Comparison of ENCODE assay signal across 12 cellular contexts in genomic region chr15:40040293-40040635, GRCh38. TPM values are rescaled to one million over a fixed set of nuclear protein-coding genes. Genes with fewer than 3 reads are reported as not detected.
DNase-seq lines count a peak whose midpoint lies in the region; ATAC-seq and TF ChIP-seq lines count a peak whose summit lies in the region.
"Had no signal": no experiment of that assay in that cellular context is flagged by ENCODE, and none has a peak within 500 bp of the region (broad histone marks: within the 10 kb centered on the region; RNA-seq: fewer than 3 reads in every experiment).

No MANE protein-coding gene starts in this region.

- H4K20me1 ChIP-seq in BLaER1 (peaks cover 20% of the 10 kb centered on the region; the same call in 1 of the 2 replicates), H9 (ENCODE audit: control insufficient read depth, insufficient read depth, insufficient read length) (no peaks in the 10 kb centered on the region)

- H3K4me1 Mint-ChIP-seq in H9: peaks cover 30 to 31% of the 10 kb centered on the region in 2 experiments
- H3K4me1 Mint-ChIP-seq in activated naive CD8-positive, alpha-beta T cell treated with anti-CD3 and anti-CD28 coated beads, Interleukin-2, amount 10 ng/mL, durations not matched to agents 7 days and 5 days: peaks cover 44% of the 10 kb centered on the region
- peaks cover 37% of the 10 kb centered on the region for H3K4me1 Mint-ChIP-seq in mesothelial cell of epicardium

- H3K27me3 Mint-ChIP-seq in H9 (ENCODE audit: low read depth) (no peaks in the 10 kb centered on the region), mesothelial cell of epicardium (ENCODE audit: low read depth) (no peaks in the 10 kb centered on the region)
- no peaks in the 10 kb centered on the region for H3K27me3 Mint-ChIP-seq in activated naive CD8-positive, alpha-beta T cell treated with anti-CD3 and anti-CD28 coated beads, Interleukin-2, amount 10 ng/mL, durations not matched to agents 7 days and 5 days

- POLR2A ChIA-PET in activated naive CD8-positive, alpha-beta T cell treated with anti-CD3 and anti-CD28 coated beads, Interleukin-2, amount 10 ng/mL, durations not matched to agents 7 days and 5 days (lab: Charles Lee): interaction anchor here (0.6 to 2.2 kb wide), 9 partner anchors 8 to 1478 kb away, joined by 3 to 12 read pairs (median 4); no protein-coding TSS in a partner anchor

- H3K14ac ChIP-seq in H9 (ENCODE audit: insufficient read depth, low read length): no peak overlapping the region

- H3K36me3 Mint-ChIP-seq in H9 (ENCODE audit: insufficient read depth in 1 of 3, low read depth in 3 of 3) (peaks cover 13 to 31% (median 29%) of the 10 kb centered on the region in 3 experiments; a peak in 6 of 7 replicates), mesothelial cell of epicardium (peaks cover 12% of the 10 kb centered on the region)
- peaks cover 13% of the 10 kb centered on the region for H3K36me3 Mint-ChIP-seq in activated naive CD8-positive, alpha-beta T cell treated with anti-CD3 and anti-CD28 coated beads, Interleukin-2, amount 10 ng/mL, durations not matched to agents 7 days and 5 days

- H3K4me3 ChIP-seq in BLaER1: peak overlapping the region; percentile 99; the same call in 1 of the 2 replicates

- peak overlapping the region; percentile 28 to 50; a peak in 4 of 5 replicates for H3K4me3 Mint-ChIP-seq in H9
- H3K4me3 Mint-ChIP-seq in activated naive CD8-positive, alpha-beta T cell treated with anti-CD3 and anti-CD28 coated beads, Interleukin-2, amount 10 ng/mL, durations not matched to agents 7 days and 5 days: peak overlapping the region; percentile 76
- peak overlapping the region; percentile 53 for H3K4me3 Mint-ChIP-seq in mesothelial cell of epicardium

- 0 out of 2 replicates have a peak overlapping the region, but pooled peaks have one; percentile 8 for H3K9ac ChIP-seq in BLaER1
- H3K9ac ChIP-seq in H9 (ENCODE audit: extremely low read depth, insufficient read length, low read length): no peak overlapping the region

- no peak overlapping the region for H4K8ac ChIP-seq in H9 (replicated peaks; ENCODE audit: insufficient read length, low read depth, low read length)

- DNase-seq in H9 (no peak), mesothelial cell of epicardium (ENCODE audit: low spot score in 2 of 2, unreplicated experiment in 2 of 2) (no peak), ecto neural progenitor cell (ENCODE audit: low spot score) (no peak), midbrain (lab: John Stamatoyannopoulos, UW) (no peak), GM13976 (ENCODE audit: low spot score) (no peak)
- DNase-seq in activated naive CD8-positive, alpha-beta T cell treated with anti-CD3 and anti-CD28 coated beads, Interleukin-2, amount 10 ng/mL, durations not matched to agents 7 days and 5 days: no peak
- DNase-seq in activated effector memory CD4-positive, alpha-beta T cell treated with Interleukin-2 at 50 U/mL for 16 hours: no peak
- DNase-seq: left cardiac atrium, NCI-H1105, RPMI8226 had no signal

- no peak overlapping the region for H3K23ac ChIP-seq in H9 (ENCODE audit: insufficient read length, low read depth, low read length)

- no peak overlapping the region for H2BK15ac ChIP-seq in H9 (ENCODE audit: low read depth, low read length)

- no peaks in the 10 kb centered on the region for H3K9me3 Mint-ChIP-seq in H9
- no peaks in the 10 kb centered on the region for H3K9me3 Mint-ChIP-seq in activated naive CD8-positive, alpha-beta T cell treated with anti-CD3 and anti-CD28 coated beads, Interleukin-2, amount 10 ng/mL, durations not matched to agents 7 days and 5 days
- H3K9me3 Mint-ChIP-seq in mesothelial cell of epicardium: no peaks in the 10 kb centered on the region

- no peak overlapping the region for H3K4ac ChIP-seq in H9 (ENCODE audit: low read depth, low read length)

- H2AK5ac ChIP-seq in H9 (ENCODE audit: insufficient read length, low read length): no peak overlapping the region

- H3K4me2 ChIP-seq in BLaER1: peak overlapping the region; percentile 75
- H3K4me2 ChIP-seq in H9 (ENCODE audit: insufficient read depth, insufficient read length, low read length): no peak overlapping the region

- H3K27ac Mint-ChIP-seq in H9 (peak overlapping the region in 2 of 3 experiments; percentile 25 to 88; a peak in 3 of 7 replicates), mesothelial cell of epicardium (peak overlapping the region; percentile 84)
- peak overlapping the region; percentile 83 for H3K27ac Mint-ChIP-seq in activated naive CD8-positive, alpha-beta T cell treated with anti-CD3 and anti-CD28 coated beads, Interleukin-2, amount 10 ng/mL, durations not matched to agents 7 days and 5 days

- no CpG with 5 or more reads among the region's 6 CpGs for WGBS in H9 (ENCODE audit: extremely low coverage, insufficient read length, low lambda C conversion rate)

- H3K18ac ChIP-seq in H9 (ENCODE audit: insufficient read length, low read depth, low read length): no peak overlapping the region

- no peak overlapping the region for H3T11ph ChIP-seq in H9 (ENCODE audit: low read length)

- no peak overlapping the region for H3K56ac ChIP-seq in H9 (ENCODE audit: insufficient read length, low read depth, low read length)

- no peak overlapping the region for H2BK20ac ChIP-seq in H9 (ENCODE audit: low read depth, low read length, poor library complexity, severe bottlenecking)

- H3K9me3 ChIP-seq in BLaER1 (no peaks in the 10 kb centered on the region), H9 (ENCODE audit: control insufficient read depth, low read depth, low read length) (no peaks in the 10 kb centered on the region)
- H3K9me3 ChIP-seq: vagina had no signal

- H2BK120ac ChIP-seq in H9 (ENCODE audit: low read depth, low read length, poor library complexity, severe bottlenecking): no peak overlapping the region

- in situ Hi-C loops in GM13976 (cut with MboI; ENCODE audit: low sequenced_read_pairs, unreplicated experiment): loop anchor here (25.0 kb wide), 1 partner anchor 172 kb away; no protein-coding TSS in a partner anchor

- H3K23me2 ChIP-seq in H9 (ENCODE audit: insufficient read length, low read depth, low read length, poor library complexity, severe bottlenecking): peaks cover 3% of the 10 kb centered on the region

- no peak overlapping the region for H4K91ac ChIP-seq in H9 (ENCODE audit: insufficient read length, low read depth, low read length)

- H3K36me3 ChIP-seq in BLaER1: peaks cover 18% of the 10 kb centered on the region

- H2BK5ac ChIP-seq in H9 (ENCODE audit: insufficient read length, low read length): no peak overlapping the region

- no peak overlapping the region for H2BK12ac ChIP-seq in H9 (ENCODE audit: insufficient read length, low read depth, low read length)

- H3K27me3 ChIP-seq in BLaER1 (no peaks in the 10 kb centered on the region), H9 (ENCODE audit: insufficient read depth, low read length) (no peaks in the 10 kb centered on the region)
- H3K27me3 ChIP-seq: vagina had no signal

- peaks cover 5% of the 10 kb centered on the region; the same call in 1 of the 2 replicates for H3K79me2 ChIP-seq in H9 (ENCODE audit: insufficient read depth, low read length)

- ATAC-seq in activated naive CD8-positive, alpha-beta T cell treated with anti-CD3 and anti-CD28 coated beads, Interleukin-2, amount 10 ng/mL, durations not matched to agents 7 days and 5 days (ENCODE audit: low read depth): no peak

- H3K4me1 ChIP-seq in BLaER1: peaks cover 37% of the 10 kb centered on the region
- peaks cover under 1% of the 10 kb centered on the region; the same call in 1 of the 2 replicates for H3K4me1 ChIP-seq in H9 (ENCODE audit: insufficient read depth, low read length)

- no peak overlapping the region for H4K5ac ChIP-seq in H9 (ENCODE audit: insufficient read length, low read depth, low read length)

- no peak overlapping the region for H2AFZ ChIP-seq in H9 (ENCODE audit: low read length)

- no peaks in the 10 kb centered on the region for H3K79me1 ChIP-seq in H9 (ENCODE audit: insufficient read depth, low read depth, low read length, poor library complexity, severe bottlenecking)

- H3K27ac ChIP-seq in BLaER1 (0 out of 2 replicates have a peak overlapping the region, but pooled peaks have one; percentile 7), H9 (ENCODE audit: insufficient read length, low read depth, low read length) (no peak overlapping the region)

- TF ChIP-seq CTCF in H9 (conservative IDR thresholded peaks at IDR 0.05): no peak
- TF ChIP-seq CTCF in mesothelial cell of epicardium (IDR thresholded peaks at IDR 0.05; ENCODE audit: unreplicated experiment): no peak
- no peak for TF ChIP-seq CTCF in GM13976 (IDR thresholded peaks at IDR 0.05; ENCODE audit: borderline replicate concordance, control extremely low read depth, extremely low read depth, insufficient read depth, missing control alignments)

RNA-seq across cellular contexts. Expression of gene SRP14, which starts 1.3 kb away (rescaled TPM):
- total RNA-seq in H9 (2021): 200 and 208 TPM in 2 replicates
- total RNA-seq in activated naive CD8-positive, alpha-beta T cell treated with anti-CD3 and anti-CD28 coated beads, Interleukin-2, amount 10 ng/mL, durations not matched to agents 7 days and 5 days: 100 to 1,000 TPM; 155 to 170 TPM
- total RNA-seq in mesothelial cell of epicardium: 185 to 198 TPM (median 189 TPM) in 3 replicates
